ENCODE assay signal across 1 cellular context in the genomic region with DNA sequence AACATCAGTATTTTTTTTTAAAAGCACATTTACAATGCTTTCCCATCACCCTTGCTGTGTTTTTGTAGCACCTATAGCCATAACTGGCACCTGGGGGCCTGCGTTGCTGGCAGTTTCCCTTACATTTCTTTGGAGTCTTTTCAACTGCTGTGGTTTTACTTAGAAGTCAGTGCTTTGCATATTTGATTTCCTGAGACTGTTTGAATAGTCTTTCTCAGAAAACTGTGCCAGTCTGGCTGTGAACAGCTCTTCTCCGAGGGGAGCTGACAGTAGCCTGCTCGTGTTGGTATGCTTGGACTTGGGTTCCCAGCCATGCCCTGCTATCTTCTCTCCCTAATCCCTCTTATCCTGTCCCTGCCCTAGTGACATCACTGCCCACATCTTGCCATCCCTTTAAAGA.
TF ChIP-seq lines count a peak whose summit lies in the region.

No MANE protein-coding gene starts in this region.

TF ChIP-seq in SK-N-SH treated with all-trans-retinoic acid at 6 μM for 48 hours, 23 proteins besides CTCF, POLR2A, EP300 and RAD21 (continued from another document):
- TF ChIP-seq CSRNP3 (CRISPR knock-in tag; IDR thresholded peaks at IDR 0.05) (no peak), ZNF565 (CRISPR knock-in tag; conservative IDR thresholded peaks at IDR 0.05; ENCODE audit: low read depth) (no peak), PPARA (CRISPR knock-in tag; IDR thresholded peaks at IDR 0.05; ENCODE audit: borderline replicate concordance) (no peak), ZC3H10 (CRISPR knock-in tag; IDR thresholded peaks at IDR 0.05) (no peak), SNAI2 (CRISPR knock-in tag; IDR thresholded peaks at IDR 0.05) (no peak), CSDC2 (CRISPR knock-in tag; IDR thresholded peaks at IDR 0.05) (no peak)
TF ChIP-seq in SK-N-SH treated with all-trans-retinoic acid at 6 μM for 48 hours: peak in this region for 0.
